In genomic region chr5:74546796-74547195, GRCh38 we compare ENCODE assay signal across 34 cellular contexts.
DNase-seq lines count a peak whose midpoint lies in the region; ATAC-seq, FAIRE-seq and TF ChIP-seq lines count a peak whose summit lies in the region.
"Had no signal": no experiment of that assay in that cellular context is flagged by ENCODE, and none has a peak within 500 bp of the region (broad histone marks: within the 10 kb centered on the region; RNA-seq: fewer than 3 reads in every experiment).

No MANE protein-coding gene starts in this region.

- intact Hi-C loops in activated CD4-positive, alpha-beta T cell treated with anti-CD3 and anti-CD28 coated beads for 36 hours (cut with DNase I, micrococcal nuclease), result no loop called here

- no peak overlapping the region for H3K27ac Mint-ChIP-seq in activated CD4-positive, alpha-beta T cell treated with anti-CD3 and anti-CD28 coated beads for 36 hours
- H3K27ac Mint-ChIP-seq: activated CD8-positive, alpha-beta memory T cell treated with anti-CD3 and anti-CD28 coated beads, Interleukin-2, amount 10 ng/mL, durations not matched to agents 7 days and 5 days; activated naive CD8-positive, alpha-beta T cell treated with anti-CD3 and anti-CD28 coated beads, Interleukin-2, amount 10 ng/mL, durations not matched to agents 7 days and 5 days; CD8-positive, alpha-beta T cell had no signal

- no peak overlapping the region for H3K4ac ChIP-seq in mesenchymal stem cell (ENCODE audit: low read depth in 1 of 2, low read length in 2 of 2)

- no peak overlapping the region for H2AFZ ChIP-seq in mesenchymal stem cell (ENCODE audit: low read depth, low read length)
- H2AFZ ChIP-seq: PC-9 had no signal

- no peaks in the 10 kb centered on the region for H3K36me3 Mint-ChIP-seq in activated CD4-positive, alpha-beta T cell treated with anti-CD3 and anti-CD28 coated beads for 36 hours (ENCODE audit: low read depth)
- H3K36me3 Mint-ChIP-seq: activated CD8-positive, alpha-beta memory T cell treated with anti-CD3 and anti-CD28 coated beads, Interleukin-2, amount 10 ng/mL, durations not matched to agents 7 days and 5 days; activated naive CD8-positive, alpha-beta T cell treated with anti-CD3 and anti-CD28 coated beads, Interleukin-2, amount 10 ng/mL, durations not matched to agents 7 days and 5 days; CD8-positive, alpha-beta T cell had no signal

- WGBS in mesenchymal stem cell, result 38% methylated on average over 1 of the region's 1 CpG

- no peaks in the 10 kb centered on the region for H3K27me3 ChIP-seq in mesenchymal stem cell (ENCODE audit: control insufficient read depth in 1 of 2, insufficient read depth in 1 of 2, low read length in 2 of 2)
- H3K27me3 ChIP-seq: BE2C, body of pancreas, right lobe of liver, tibial nerve had no signal

- ATAC-seq in activated CD4-positive, alpha-beta T cell treated with anti-CD3 and anti-CD28 coated beads for 36 hours, result no peak
- ATAC-seq in GM19467 (IDR thresholded peaks at IDR 0.05; ENCODE audit: unreplicated experiment), result no peak
- ATAC-seq: activated CD8-positive, alpha-beta memory T cell treated with anti-CD3 and anti-CD28 coated beads, Interleukin-2, amount 10 ng/mL, durations not matched to agents 7 days and 5 days; body of pancreas; CD8-positive, alpha-beta T cell; left lobe of liver; right lobe of liver had no signal

- no peak overlapping the region for H4K8ac ChIP-seq in mesenchymal stem cell (ENCODE audit: low read length)

- no peaks in the 10 kb centered on the region for H3K9me3 Mint-ChIP-seq in activated CD4-positive, alpha-beta T cell treated with anti-CD3 and anti-CD28 coated beads for 36 hours (ENCODE audit: low read depth)
- H3K9me3 Mint-ChIP-seq: activated naive CD8-positive, alpha-beta T cell treated with anti-CD3 and anti-CD28 coated beads, Interleukin-2, amount 10 ng/mL, durations not matched to agents 7 days and 5 days; CD8-positive, alpha-beta T cell; neural crest cell had no signal

- H4K91ac ChIP-seq in mesenchymal stem cell (ENCODE audit: low read length), result no peak overlapping the region

- no peak overlapping the region for H3K9ac ChIP-seq in mesenchymal stem cell (ENCODE audit: low read length)

- H3K79me1 ChIP-seq in mesenchymal stem cell (replicated peaks; ENCODE audit: low read length, poor library complexity, severe bottlenecking), result no peaks in the 10 kb centered on the region

- no peak for FAIRE-seq in RCC 7860 (lab: Jason Lieb, UNC)
- FAIRE-seq: GM18507 had no signal

- DNase-seq in EL (peak; percentile 55), RCC 7860 (ENCODE audit: low spot score) (peak; percentile 4), choroid plexus epithelial cell (ENCODE audit: low read depth) (peak; percentile 8), mesenchymal stem cell (peak; percentile 26), NCI-H2171 treated with DMSO at 0.1 percent for 48 hours (lab: John Stamatoyannopoulos, UW) (no peak)
- DNase-seq in stimulated activated CD4-positive, alpha-beta T cell treated with anti-CD3 and anti-CD28 coated beads, Interleukin-4, amount 100 ng/mL, for 4 hours, result no peak
- DNase-seq in activated CD4-positive, alpha-beta T cell treated with anti-CD3 and anti-CD28 coated beads for 36 hours, result no peak
- DNase-seq: activated CD4-positive, alpha-beta T cell treated with anti-CD3 and anti-CD28 coated beads, Interleukin-2, amount 50 U/mL, for 4 hours; activated CD8-positive, alpha-beta memory T cell treated with anti-CD3 and anti-CD28 coated beads, Interleukin-2, amount 10 ng/mL, durations not matched to agents 7 days and 5 days; activated gamma-delta T cell treated with Interleukin-2 at 50 U/mL for 16 hours; activated naive CD8-positive, alpha-beta T cell treated with anti-CD3 and anti-CD28 coated beads, Interleukin-2, amount 10 ng/mL, durations not matched to agents 7 days and 5 days; activated T-cell treated with anti-CD3 and anti-CD28 coated beads, Interleukin-2, amount 50 U/mL, for 48 hours; BE2C; body of pancreas; CD8-positive, alpha-beta T cell; glutamatergic neuron; H7; KG1; mesendoderm; MM.1S; NCI-H1105 treated with DMSO at 0.1 percent for 48 hours; NCI-H2029 treated with DMSO at 0.1 percent for 48 hours; NCI-H526; NK-92 treated with Interleukin-12 subunit alpha and Interleukin-12 subunit beta, amount 100 ng/mL, for 24 hours; PC-9; right lobe of liver; SHP77 treated with DMSO at 0.1 percent for 48 hours; stimulated activated CD4-positive, alpha-beta T cell treated with anti-CD3 and anti-CD28 coated beads, Interleukin-2, amount 100 ng/mL, for 48 hours; T1000 had no signal

- H3K9me3 ChIP-seq in mesenchymal stem cell (ENCODE audit: control insufficient read depth, low read length), result no peaks in the 10 kb centered on the region
- H3K9me3 ChIP-seq: BE2C, body of pancreas, right lobe of liver, tibial nerve had no signal

- peaks cover 9% of the 10 kb centered on the region for H3K4me1 ChIP-seq in mesenchymal stem cell (ENCODE audit: control insufficient read depth, insufficient read depth, low read depth, low read length)

- H3K4me2 ChIP-seq in mesenchymal stem cell (ENCODE audit: low read length, poor library complexity, severe bottlenecking), result no peak overlapping the region
- H3K4me2 ChIP-seq: PC-9 had no signal

- no peak overlapping the region for H3K18ac ChIP-seq in mesenchymal stem cell (ENCODE audit: low read depth in 1 of 2, low read length in 2 of 2)

- no peak overlapping the region for H3K27ac ChIP-seq in mesenchymal stem cell (ENCODE audit: low read length, poor library complexity, severe bottlenecking)
- H3K27ac ChIP-seq: body of pancreas, PC-9, right lobe of liver, tibial nerve had no signal

- no peak overlapping the region for H3K4me3 ChIP-seq in choroid plexus epithelial cell (ENCODE audit: low read depth, low read length)
- H3K4me3 ChIP-seq in mesenchymal stem cell (ENCODE audit: insufficient read depth in 1 of 2, low read depth in 1 of 2, low read length in 2 of 2), result no peak overlapping the region
- H3K4me3 ChIP-seq: body of pancreas, PC-9, right lobe of liver, tibial nerve had no signal

- no peak overlapping the region for H3K4me3 Mint-ChIP-seq in activated CD4-positive, alpha-beta T cell treated with anti-CD3 and anti-CD28 coated beads for 36 hours
- H3K4me3 Mint-ChIP-seq: activated CD8-positive, alpha-beta memory T cell treated with anti-CD3 and anti-CD28 coated beads, Interleukin-2, amount 10 ng/mL, durations not matched to agents 7 days and 5 days; activated naive CD8-positive, alpha-beta T cell treated with anti-CD3 and anti-CD28 coated beads, Interleukin-2, amount 10 ng/mL, durations not matched to agents 7 days and 5 days; CD8-positive, alpha-beta T cell; neural crest cell had no signal

- H3K14ac ChIP-seq in mesenchymal stem cell (ENCODE audit: low read length in 2 of 2), result no peak overlapping the region

- TF ChIP-seq CTCF in choroid plexus epithelial cell (conservative IDR thresholded peaks at IDR 0.05; ENCODE audit: low read depth, low read length), result no peak

- POLR2A ChIA-PET in activated CD4-positive, alpha-beta T cell treated with anti-CD3 and anti-CD28 coated beads for 36 hours (lab: Charles Lee), result no interaction called here

- H3K23ac ChIP-seq in mesenchymal stem cell (ENCODE audit: low read length in 2 of 2), result no peak overlapping the region

- H2BK120ac ChIP-seq in mesenchymal stem cell (ENCODE audit: low read depth, low read length), result no peak overlapping the region

- peaks cover 5% of the 10 kb centered on the region for H3K4me1 Mint-ChIP-seq in activated CD4-positive, alpha-beta T cell treated with anti-CD3 and anti-CD28 coated beads for 36 hours
- H3K4me1 Mint-ChIP-seq: activated CD8-positive, alpha-beta memory T cell treated with anti-CD3 and anti-CD28 coated beads, Interleukin-2, amount 10 ng/mL, durations not matched to agents 7 days and 5 days; activated naive CD8-positive, alpha-beta T cell treated with anti-CD3 and anti-CD28 coated beads, Interleukin-2, amount 10 ng/mL, durations not matched to agents 7 days and 5 days had no signal

- no peak overlapping the region for H2BK12ac ChIP-seq in mesenchymal stem cell (ENCODE audit: low read length in 2 of 2)

- CTCF ChIA-PET in activated CD4-positive, alpha-beta T cell treated with anti-CD3 and anti-CD28 coated beads for 36 hours (lab: Charles Lee), result no interaction called here

- H3K36me3 ChIP-seq in mesenchymal stem cell (ENCODE audit: control insufficient read depth in 1 of 2, insufficient read depth in 2 of 2, low read depth in 1 of 2, low read length in 2 of 2), result no peaks in the 10 kb centered on the region
- H3K36me3 ChIP-seq: BE2C, right lobe of liver, tibial nerve had no signal

- H2AK5ac ChIP-seq in mesenchymal stem cell (ENCODE audit: low read length, severe bottlenecking), result no peak overlapping the region

- peaks cover 3% of the 10 kb centered on the region for H3K27me3 Mint-ChIP-seq in activated CD4-positive, alpha-beta T cell treated with anti-CD3 and anti-CD28 coated beads for 36 hours

- no peak overlapping the region for H2BK15ac ChIP-seq in mesenchymal stem cell (ENCODE audit: low read depth, poor library complexity, severe bottlenecking)

- H2BK5ac ChIP-seq in mesenchymal stem cell (ENCODE audit: low read depth, low read length, poor library complexity, severe bottlenecking), result no peak overlapping the region

Comparison
In these comparisons a context has a peak if more than half of its experiments do, and no peak if none do; other contexts are left out.
1. DNase-seq: peak in EL (single experiment), RCC 7860 (single experiment), choroid plexus epithelial cell (single experiment) and mesenchymal stem cell (single experiment); none in NCI-H2171 treated with DMSO at 0.1 percent for 48 hours (single experiment), stimulated activated CD4-positive, alpha-beta T cell treated with anti-CD3 and anti-CD28 coated beads, Interleukin-4, amount 100 ng/mL, for 4 hours (0 of 2) and activated CD4-positive, alpha-beta T cell treated with anti-CD3 and anti-CD28 coated beads for 36 hours (single experiment).